ENCODE assay signal across 2 cellular contexts in genomic region chr1:44227211-44227610, GRCh38.
TF ChIP-seq lines count a peak whose summit lies in the region.

No MANE protein-coding gene starts in this region.

TF ChIP-seq in SK-N-SH, 30 proteins besides CTCF, POLR2A, EP300 and RAD21 (continued from another document):
- TF ChIP-seq RXRA (IDR thresholded peaks at IDR 0.05; ENCODE audit: borderline replicate concordance, low read depth) (no peak), REST (IDR thresholded peaks at IDR 0.05; ENCODE audit: low read depth, low read length) (no peak), EZH2phosphoT487 (IDR thresholded peaks at IDR 0.05; ENCODE audit: borderline replicate concordance, low read depth) (no peak), FOSL2 (IDR thresholded peaks at IDR 0.05; ENCODE audit: borderline replicate concordance, low read depth) (no peak), MAX (IDR thresholded peaks at IDR 0.05; ENCODE audit: low read depth) (no peak), TEAD4 (IDR thresholded peaks at IDR 0.05; ENCODE audit: borderline replicate concordance, insufficient read depth) (no peak)
TF ChIP-seq in SK-N-SH: peak in this region for 0.

TF ChIP-seq in SK-N-SH treated with all-trans-retinoic acid at 6 μM for 48 hours, 23 proteins besides CTCF, POLR2A, EP300 and RAD21 (continued from another document):
- TF ChIP-seq CSRNP3 (CRISPR knock-in tag; IDR thresholded peaks at IDR 0.05) = no peak
TF ChIP-seq in SK-N-SH treated with all-trans-retinoic acid at 6 μM for 48 hours: peak in this region for 0.
